Comparison of ENCODE assay signal across 22 cellular contexts in genomic region chr9:133887540-133888047, GRCh38.
DNase-seq lines count a peak whose midpoint lies in the region; TF ChIP-seq lines count a peak whose summit lies in the region.
"Had no signal": no experiment of that assay in that cellular context is flagged by ENCODE, and none has a peak within 500 bp of the region (broad histone marks: within the 10 kb centered on the region; RNA-seq: fewer than 3 reads in every experiment).

No MANE protein-coding gene starts in this region.

- H3K4me1 ChIP-seq in BLaER1 (peaks cover 61% of the 10 kb centered on the region), HUES48 (ENCODE audit: control insufficient read depth, insufficient read depth, low read length) (peaks cover 38% of the 10 kb centered on the region), mesodermal cell (ENCODE audit: control insufficient read depth, insufficient read depth, low read length, poor library complexity, severe bottlenecking) (peaks cover 50% of the 10 kb centered on the region)
- H3K4me1 ChIP-seq: ascending aorta had no signal

- peak overlapping the region; percentile 78 to 97 (median 94) for H3K27ac Mint-ChIP-seq in brain
- H3K27ac Mint-ChIP-seq in activated naive CD8-positive, alpha-beta T cell treated with anti-CD3 and anti-CD28 coated beads for 36 hours: no peak overlapping the region
- H3K27ac Mint-ChIP-seq: activated CD4-positive, alpha-beta memory T cell treated with anti-CD3 and anti-CD28 coated beads for 36 hours; HFFc6; memory B cell; natural killer cell; T-helper 1 cell treated with Interleukin-12 subunit alpha and Interleukin-12 subunit beta and Interleukin-4 antibody, amounts not matched to agents 30 μg/mL and 1 μg/mL, for 36 hours had no signal

- H3K27ac ChIP-seq in BLaER1 (peak overlapping the region; percentile 76; the same call in 1 of the 2 replicates), HUES48 (ENCODE audit: low read depth, low read length) (peak overlapping the region; percentile 44), mesodermal cell (ENCODE audit: low read depth, low read length, severe bottlenecking) (peak overlapping the region; percentile 57)
- H3K27ac ChIP-seq: ascending aorta had no signal

- no peak overlapping the region for H3K4me3 ChIP-seq in BLaER1
- H3K4me3 ChIP-seq in HUES48 (ENCODE audit: low read depth, low read length): no peak overlapping the region
- H3K4me3 ChIP-seq in mesodermal cell (ENCODE audit: extremely low read depth, insufficient read depth, low read length, poor library complexity, severe bottlenecking): no peak overlapping the region
- H3K4me3 ChIP-seq: ascending aorta had no signal

- H3K27me3 Mint-ChIP-seq in brain: no peaks in the 10 kb centered on the region
- H3K27me3 Mint-ChIP-seq in activated naive CD8-positive, alpha-beta T cell treated with anti-CD3 and anti-CD28 coated beads for 36 hours: no peaks in the 10 kb centered on the region
- H3K27me3 Mint-ChIP-seq: activated CD4-positive, alpha-beta memory T cell treated with anti-CD3 and anti-CD28 coated beads for 36 hours; memory B cell had no signal

- DNase-seq in AG08396 (ENCODE audit: low spot score) (no peak), posterior cingulate gyrus (no peak), RPMI8226 (no peak)
- no peak for DNase-seq in activated naive CD8-positive, alpha-beta T cell treated with anti-CD3 and anti-CD28 coated beads for 36 hours
- DNase-seq: ACHN; activated CD4-positive, alpha-beta memory T cell treated with anti-CD3 and anti-CD28 coated beads for 36 hours; activated naive CD4-positive, alpha-beta T cell treated with Interleukin-2 at 50 U/mL for 16 hours; activated T-cell treated with anti-CD3 and anti-CD28 coated beads, Interleukin-2, amount 50 U/mL, for 1 hour; HFFc6; hippocampal formation; Karpas-422; kidney glomerular epithelial cell; natural killer cell; NCI-H1092; SIG-M5 had no signal

- H3K9ac ChIP-seq in BLaER1: peak overlapping the region; percentile 45; the same call in 1 of the 2 replicates
- H3K9ac ChIP-seq in HUES48 (ENCODE audit: low read depth, low read length): no peak overlapping the region

- H3K9me3 ChIP-seq in BLaER1 (no peaks in the 10 kb centered on the region), HUES48 (ENCODE audit: control insufficient read depth, insufficient read depth, low read length) (no peaks in the 10 kb centered on the region), mesodermal cell (ENCODE audit: control insufficient read depth, low read length) (no peaks in the 10 kb centered on the region)
- H3K9me3 ChIP-seq: ascending aorta had no signal

- peaks cover 90% of the 10 kb centered on the region for H3K4me1 Mint-ChIP-seq in brain
- H3K4me1 Mint-ChIP-seq in activated naive CD8-positive, alpha-beta T cell treated with anti-CD3 and anti-CD28 coated beads for 36 hours: no peaks in the 10 kb centered on the region
- H3K4me1 Mint-ChIP-seq: natural killer cell had no signal

- intact Hi-C loops in posterior cingulate gyrus (cut with DNase I): no loop called here

- H3K36me3 ChIP-seq in BLaER1: no peaks in the 10 kb centered on the region
- no peaks in the 10 kb centered on the region for H3K36me3 ChIP-seq in HUES48 (ENCODE audit: control insufficient read depth, insufficient read depth, low read length)
- peaks cover 7% of the 10 kb centered on the region for H3K36me3 ChIP-seq in mesodermal cell (ENCODE audit: control insufficient read depth, insufficient read depth, low read length)
- H3K36me3 ChIP-seq: ascending aorta had no signal

- H3K27me3 ChIP-seq in BLaER1: no peaks in the 10 kb centered on the region
- H3K27me3 ChIP-seq in HUES48 (ENCODE audit: control insufficient read depth, insufficient read depth, low read length): no peaks in the 10 kb centered on the region
- H3K27me3 ChIP-seq: ascending aorta had no signal

- peak overlapping the region in 1 of 5 experiments; percentile 71 for H3K4me3 Mint-ChIP-seq in brain
- no peak overlapping the region for H3K4me3 Mint-ChIP-seq in activated naive CD8-positive, alpha-beta T cell treated with anti-CD3 and anti-CD28 coated beads for 36 hours
- H3K4me3 Mint-ChIP-seq: activated CD4-positive, alpha-beta memory T cell treated with anti-CD3 and anti-CD28 coated beads for 36 hours; HFFc6; memory B cell; natural killer cell; T-helper 1 cell treated with Interleukin-12 subunit alpha and Interleukin-12 subunit beta and Interleukin-4 antibody, amounts not matched to agents 30 μg/mL and 1 μg/mL, for 36 hours had no signal

- peaks cover 0 to 2% (median 0%) of the 10 kb centered on the region in 5 experiments for H3K9me3 Mint-ChIP-seq in brain
- no peaks in the 10 kb centered on the region for H3K9me3 Mint-ChIP-seq in activated naive CD8-positive, alpha-beta T cell treated with anti-CD3 and anti-CD28 coated beads for 36 hours
- H3K9me3 Mint-ChIP-seq: activated CD4-positive, alpha-beta memory T cell treated with anti-CD3 and anti-CD28 coated beads for 36 hours; HFFc6; memory B cell; natural killer cell; T-helper 1 cell treated with Interleukin-12 subunit alpha and Interleukin-12 subunit beta and Interleukin-4 antibody, amounts not matched to agents 30 μg/mL and 1 μg/mL, for 36 hours had no signal

- peaks cover 6% of the 10 kb centered on the region for H3K36me3 Mint-ChIP-seq in brain
- no peaks in the 10 kb centered on the region for H3K36me3 Mint-ChIP-seq in activated naive CD8-positive, alpha-beta T cell treated with anti-CD3 and anti-CD28 coated beads for 36 hours
- H3K36me3 Mint-ChIP-seq: activated CD4-positive, alpha-beta memory T cell treated with anti-CD3 and anti-CD28 coated beads for 36 hours; natural killer cell had no signal

- peaks cover 75% of the 10 kb centered on the region for H4K20me1 ChIP-seq in BLaER1

- no peak for TF ChIP-seq CTCF in brain (conservative IDR thresholded peaks at IDR 0.05)

- peak overlapping the region; percentile 90 for H3K4me2 ChIP-seq in BLaER1

- WGBS in mesodermal cell (ENCODE audit: insufficient coverage in 2 of 2), 2 experiments: 87 to 88% methylated on average over 4 to 10 of the region's 18 CpGs
